In the genomic region with DNA sequence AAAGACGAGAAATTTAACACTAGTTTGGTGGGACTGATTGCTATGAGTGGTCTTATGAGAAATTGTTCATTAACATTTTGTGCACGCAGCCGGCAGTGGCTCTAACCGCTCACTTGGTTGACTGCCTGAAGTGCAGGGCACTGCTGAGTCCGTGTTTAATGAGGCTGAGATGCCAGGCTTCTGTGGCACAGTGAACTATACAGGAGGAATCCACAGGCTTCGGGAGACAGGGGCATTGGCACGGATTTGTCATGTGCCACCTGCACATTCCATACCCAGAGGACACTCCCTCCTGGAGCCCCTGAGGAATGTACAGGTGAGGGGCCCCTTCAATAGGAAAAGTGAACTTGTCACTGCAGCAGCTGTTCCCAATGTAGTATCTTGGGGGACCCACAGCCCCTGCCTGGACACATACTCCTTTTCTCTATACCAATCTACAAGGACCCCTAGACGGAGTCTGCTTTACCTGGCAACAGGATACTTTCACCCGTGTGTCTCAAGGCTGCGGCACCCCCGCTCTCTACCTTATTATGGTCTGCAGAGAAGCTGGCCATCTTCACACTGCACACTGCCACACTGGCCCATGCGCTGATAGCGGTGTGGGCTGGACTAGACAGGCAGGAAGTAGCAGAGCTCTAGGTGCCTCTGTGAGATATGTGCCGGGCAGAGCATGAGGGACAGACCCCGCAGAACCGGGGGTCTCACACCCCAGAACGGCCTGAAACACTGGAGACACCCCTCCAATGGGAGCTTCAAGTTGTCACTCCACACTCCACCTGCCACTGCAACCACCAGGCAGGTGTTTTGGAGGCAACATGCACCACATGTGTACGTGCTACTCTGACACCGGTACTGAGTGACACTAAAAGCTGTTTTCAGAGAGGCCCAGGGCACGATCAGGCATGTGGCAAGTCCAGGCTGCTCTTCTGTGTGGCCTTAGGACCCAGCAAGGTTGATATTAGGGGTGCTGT, we compare ENCODE assay signal across 19 cellular contexts.
DNase-seq lines count a peak whose midpoint lies in the region; ATAC-seq and TF ChIP-seq lines count a peak whose summit lies in the region.
"Had no signal": no experiment of that assay in that cellular context is flagged by ENCODE, and none has a peak within 500 bp of the region (broad histone marks: within the 10 kb centered on the region; RNA-seq: fewer than 3 reads in every experiment).

No MANE protein-coding gene starts in this region.

- H3K4me1 ChIP-seq in left ventricle myocardium inferior (peaks cover 44% of the 10 kb centered on the region), lower lobe of right lung (no peaks in the 10 kb centered on the region), PC-3 (ENCODE audit: insufficient read depth, low read length) (peaks cover 22% of the 10 kb centered on the region), tibial artery (peaks cover 0 to 36% (median 14%) of the 10 kb centered on the region in 4 donors)
- H3K4me1 ChIP-seq: colonic mucosa, HAP-1 had no signal

- H3K4me3 ChIP-seq in left ventricle myocardium inferior (no peak overlapping the region), lower lobe of right lung (no peak overlapping the region), PC-3 (ENCODE audit: low read length) (no peak overlapping the region), tibial artery (no peak overlapping the region)
- H3K4me3 ChIP-seq: colonic mucosa, HAP-1, hepatocyte, right lobe of liver had no signal

- no peaks in the 10 kb centered on the region for H4K20me1 ChIP-seq in PC-3 (ENCODE audit: low read length)

- ATAC-seq in Right ventricle myocardium inferior: peak; percentile 37
- ATAC-seq in lower lobe of right lung: peak; percentile 55 to 79
- no peak for ATAC-seq in HG03196 (IDR thresholded peaks at IDR 0.05; ENCODE audit: unreplicated experiment)
- ATAC-seq in PC-3: no peak
- ATAC-seq: activated T-cell treated with anti-CD3 and anti-CD28 coated beads, Interleukin-2, amount 50 U/mL, for 72 hours; stimulated activated naive CD8-positive, alpha-beta T cell treated with anti-CD3 and anti-CD28 coated beads, Interleukin-15, Interleukin-2, amounts not matched to agents 100 U/mL and 50 U/mL, for 24 hours had no signal

- H3K27me3 ChIP-seq in left ventricle myocardium inferior (ENCODE audit: low read depth): no peaks in the 10 kb centered on the region
- no peaks in the 10 kb centered on the region for H3K27me3 ChIP-seq in lower lobe of right lung (ENCODE audit: low read depth)
- no peaks in the 10 kb centered on the region for H3K27me3 ChIP-seq in PC-3 (ENCODE audit: low read length)
- no peaks in the 10 kb centered on the region for H3K27me3 ChIP-seq in tibial artery
- H3K27me3 ChIP-seq: colonic mucosa, hepatocyte, right lobe of liver had no signal

- H3K9me2 ChIP-seq in PC-3 (replicated peaks; ENCODE audit: low read length): no peaks in the 10 kb centered on the region

- no peak overlapping the region for H3K4me2 ChIP-seq in PC-3 (ENCODE audit: low read length)
- H3K4me2 ChIP-seq: hepatocyte had no signal

- CTCF ChIA-PET in PC-3 (lab: Charles Lee): no interaction called here

- H3F3A ChIP-seq in PC-3 (ENCODE audit: low read length, unreplicated experiment): no peaks in the 10 kb centered on the region

- no peak for TF ChIP-seq CTCF in left ventricle myocardium inferior (IDR thresholded peaks at IDR 0.05; ENCODE audit: borderline replicate concordance)
- no peak for TF ChIP-seq CTCF in lower lobe of right lung (IDR thresholded peaks at IDR 0.05)
- no peak for TF ChIP-seq CTCF in PC-3 (conservative IDR thresholded peaks at IDR 0.05; ENCODE audit: low read depth, low read length)
- TF ChIP-seq CTCF in tibial artery (IDR thresholded peaks at IDR 0.05): no peak

- H3K27ac ChIP-seq in left ventricle myocardium inferior (replicated peaks) (no peak overlapping the region), lower lobe of right lung (no peak overlapping the region), PC-3 (ENCODE audit: low read length) (no peak overlapping the region), tibial artery (no peak overlapping the region)
- H3K27ac ChIP-seq: colonic mucosa, hepatocyte, right lobe of liver had no signal

- intact Hi-C loops in Right ventricle myocardium inferior (cut with DNase I) (no loop called here), left ventricle myocardium inferior (cut with micrococcal nuclease) (no loop called here), lower lobe of right lung (cut with DNase I) (no loop called here), PC-3 (cut with micrococcal nuclease) (no loop called here), tibial artery (cut with DNase I; ENCODE audit: low total_unique reads) (no loop called here)

- peaks cover 21% of the 10 kb centered on the region for H3K36me3 ChIP-seq in left ventricle myocardium inferior
- peaks cover 14% of the 10 kb centered on the region for H3K36me3 ChIP-seq in lower lobe of right lung
- H3K36me3 ChIP-seq in PC-3 (ENCODE audit: low read depth, low read length): peaks cover 6% of the 10 kb centered on the region; the same call in 1 of the 2 replicates
- H3K36me3 ChIP-seq in tibial artery: peaks cover 0 to 18% (median 13%) of the 10 kb centered on the region in 3 donors
- H3K36me3 ChIP-seq: colonic mucosa, HAP-1 had no signal

- POLR2A ChIA-PET in PC-3 (lab: Charles Lee; ENCODE audit: unreplicated experiment): no interaction called here

- no TSS peak for BruUV-seq in PC-3 (replicated peaks; lab: Mats Ljungman, UMichigan)

- peaks cover 22% of the 10 kb centered on the region for H3K79me2 ChIP-seq in PC-3 (ENCODE audit: low read length)

- H3K9me3 ChIP-seq in left ventricle myocardium inferior (replicated peaks): no peaks in the 10 kb centered on the region
- no peaks in the 10 kb centered on the region for H3K9me3 ChIP-seq in lower lobe of right lung
- H3K9me3 ChIP-seq in PC-3 (ENCODE audit: low read length): no peaks in the 10 kb centered on the region
- no peaks in the 10 kb centered on the region for H3K9me3 ChIP-seq in tibial artery
- H3K9me3 ChIP-seq: colonic mucosa, HAP-1, right lobe of liver had no signal

- DNase-seq in Right ventricle myocardium inferior (ENCODE audit: missing footprints) (no peak), left ventricle myocardium inferior (no peak), cerebellum (ENCODE audit: low spot score) (peak; percentile 52), lower lobe of right lung (no peak), PC-3 (no peak), Kasumi-1 (lab: John Stamatoyannopoulos, UW) (no peak), tibial artery (no peak)
- DNase-seq: activated T-cell treated with anti-CD3 and anti-CD28 coated beads, Interleukin-2, amount 50 U/mL, for 72 hours; colonic mucosa; NCI-H1694 treated with DMSO at 0.1 percent for 48 hours; NCI-H226; NCI-H82; occipital lobe; right lobe of liver; stimulated activated naive CD8-positive, alpha-beta T cell treated with anti-CD3 and anti-CD28 coated beads, Interleukin-15, Interleukin-2, amounts not matched to agents 100 U/mL and 50 U/mL, for 24 hours; T-helper 9 cell had no signal

- H3K9ac ChIP-seq in PC-3 (ENCODE audit: low read length): no peak overlapping the region

- H2AFZ ChIP-seq in PC-3 (ENCODE audit: low read length): no peak overlapping the region
- H2AFZ ChIP-seq: hepatocyte had no signal

Comparison
In these comparisons a context has a peak if more than half of its experiments do, and no peak if none do; other contexts are left out.
1. ATAC-seq: peak in Right ventricle myocardium inferior (single experiment) and lower lobe of right lung (2 of 2); none in HG03196 (single experiment) and PC-3 (single experiment).